In genomic region chr12:25789520-25789919, GRCh38 we compare ENCODE assay signal across 18 cellular contexts.
DNase-seq lines count a peak whose midpoint lies in the region; ATAC-seq and TF ChIP-seq lines count a peak whose summit lies in the region.
"Had no signal": no experiment of that assay in that cellular context is flagged by ENCODE, and none has a peak within 500 bp of the region (broad histone marks: within the 10 kb centered on the region; RNA-seq: fewer than 3 reads in every experiment).

No MANE protein-coding gene starts in this region.

- H3K9me2 ChIP-seq in OCI-LY7 (ENCODE audit: insufficient read depth, low read length), result no peaks in the 10 kb centered on the region

- intact Hi-C loops in OCI-LY7 (cut with micrococcal nuclease; ENCODE audit: unreplicated experiment), result no loop called here

- H4K20me1 ChIP-seq in OCI-LY7 (ENCODE audit: insufficient read depth, low read length), result no peaks in the 10 kb centered on the region

- H3K4me3 ChIP-seq in HAP-1, result no peak overlapping the region
- no peak overlapping the region for H3K4me3 ChIP-seq in brain microvascular endothelial cell (ENCODE audit: low read depth, low read length)
- no peak overlapping the region for H3K4me3 ChIP-seq in OCI-LY7 (ENCODE audit: low read depth, low read length, poor library complexity, severe bottlenecking)
- H3K4me3 ChIP-seq: hepatocyte, pancreas had no signal

- 0 out of 2 replicates have a peak, but pooled peaks cover 3% of the 10 kb centered on the region for H3K4me1 ChIP-seq in HAP-1
- no peaks in the 10 kb centered on the region for H3K4me1 ChIP-seq in OCI-LY7 (ENCODE audit: insufficient read depth, low read length, poor library complexity, severe bottlenecking)
- H3K4me1 ChIP-seq: pancreas had no signal

- POLR2A ChIA-PET in OCI-LY7 (lab: Charles Lee), result no interaction called here

- H3K27ac ChIP-seq in brain microvascular endothelial cell (no peak overlapping the region), OCI-LY7 (ENCODE audit: low read depth, low read length, poor library complexity, severe bottlenecking) (no peak overlapping the region)
- H3K27ac ChIP-seq: hepatocyte, pancreas had no signal

- H3K79me2 ChIP-seq in OCI-LY7 (ENCODE audit: insufficient read depth, low read depth, low read length), result no peaks in the 10 kb centered on the region
- H3K79me2 ChIP-seq: hepatocyte had no signal

- no peaks in the 10 kb centered on the region for H3K36me3 ChIP-seq in HAP-1 (replicated peaks)
- H3K36me3 ChIP-seq in brain microvascular endothelial cell (replicated peaks), result no peaks in the 10 kb centered on the region
- no peaks in the 10 kb centered on the region for H3K36me3 ChIP-seq in OCI-LY7 (ENCODE audit: insufficient read depth, low read length)
- H3K36me3 ChIP-seq: pancreas had no signal

- no TSS peak for BruUV-seq in OCI-LY7 (replicated peaks; lab: Mats Ljungman, UMichigan)

- TF ChIP-seq CTCF in brain microvascular endothelial cell (IDR thresholded peaks at IDR 0.05; ENCODE audit: low read depth, low read length, missing control alignments) (no peak), OCI-LY7 (conservative IDR thresholded peaks at IDR 0.05; ENCODE audit: low read length) (no peak)

- no peaks in the 10 kb centered on the region for H3K27me3 ChIP-seq in HAP-1 (ENCODE audit: low read depth)
- H3K27me3 ChIP-seq in brain microvascular endothelial cell (replicated peaks), result no peaks in the 10 kb centered on the region
- H3K27me3 ChIP-seq: hepatocyte had no signal

- no peak overlapping the region for H2AFZ ChIP-seq in OCI-LY7 (ENCODE audit: low read length)
- H2AFZ ChIP-seq: hepatocyte had no signal

- DNase-seq in HAP-1 (ENCODE audit: low spot score in 2 of 2), result peak; percentile 14 to 39
- DNase-seq in brain microvascular endothelial cell, result peak; percentile 41
- DNase-seq in globus pallidus (ENCODE audit: low spot score), result peak; percentile 27
- DNase-seq in pons (ENCODE audit: low spot score), result peak; percentile 29
- no peak for DNase-seq in NCI-H1694 treated with DMSO at 0.1 percent for 48 hours (lab: John Stamatoyannopoulos, UW)
- DNase-seq in OCI-LY7 (ENCODE audit: low spot score), result no peak
- DNase-seq in SHP77 treated with DMSO at 0.1 percent for 48 hours (lab: John Stamatoyannopoulos, UW), result no peak
- DNase-seq: activated CD4-positive, alpha-beta T cell treated with anti-CD3 and anti-CD28 coated beads, Interleukin-2, amount 10 ng/mL, durations not matched to agents 24 days and 14 days; activated naive CD4-positive, alpha-beta T cell treated with anti-CD3 and anti-CD28 coated beads, Interleukin-2, amount 50 U/mL, for 16 hours; activated T-cell treated with anti-CD3 and anti-CD28 coated beads for 4 hours; Caco-2; central memory CD4-positive, alpha-beta T cell; NCI-H1092; pancreas; SHP77; T-helper 9 cell had no signal

- H3K4me2 ChIP-seq in OCI-LY7 (ENCODE audit: low read length), result no peak overlapping the region
- H3K4me2 ChIP-seq: hepatocyte had no signal

- no peak for ATAC-seq in HG03432 (IDR thresholded peaks at IDR 0.05; ENCODE audit: unreplicated experiment)

- in situ Hi-C loops in HAP-1 (cut with MboI; ENCODE audit: low sequenced_read_pairs) (no loop called here), brain microvascular endothelial cell (cut with HindIII; ENCODE audit: low pct_ligation_motif_present, low sequenced_read_pairs) (no loop called here)

- CTCF ChIA-PET in OCI-LY7 (lab: Charles Lee; ENCODE audit: unreplicated experiment), result no interaction called here

- H3K9me3 ChIP-seq in HAP-1 (no peaks in the 10 kb centered on the region), OCI-LY7 (ENCODE audit: low read length) (no peaks in the 10 kb centered on the region)
- H3K9me3 ChIP-seq: Caco-2, pancreas had no signal

Comparison
In these comparisons a context has a peak if more than half of its experiments do, and no peak if none do; other contexts are left out.
1. DNase-seq: peak in HAP-1 (2 of 2), brain microvascular endothelial cell (single experiment), globus pallidus (single experiment) and pons (single experiment); none in NCI-H1694 treated with DMSO at 0.1 percent for 48 hours (single experiment), OCI-LY7 (single experiment) and SHP77 treated with DMSO at 0.1 percent for 48 hours (single experiment).